ENCODE assay signal across 8 cellular contexts in the genomic region with DNA sequence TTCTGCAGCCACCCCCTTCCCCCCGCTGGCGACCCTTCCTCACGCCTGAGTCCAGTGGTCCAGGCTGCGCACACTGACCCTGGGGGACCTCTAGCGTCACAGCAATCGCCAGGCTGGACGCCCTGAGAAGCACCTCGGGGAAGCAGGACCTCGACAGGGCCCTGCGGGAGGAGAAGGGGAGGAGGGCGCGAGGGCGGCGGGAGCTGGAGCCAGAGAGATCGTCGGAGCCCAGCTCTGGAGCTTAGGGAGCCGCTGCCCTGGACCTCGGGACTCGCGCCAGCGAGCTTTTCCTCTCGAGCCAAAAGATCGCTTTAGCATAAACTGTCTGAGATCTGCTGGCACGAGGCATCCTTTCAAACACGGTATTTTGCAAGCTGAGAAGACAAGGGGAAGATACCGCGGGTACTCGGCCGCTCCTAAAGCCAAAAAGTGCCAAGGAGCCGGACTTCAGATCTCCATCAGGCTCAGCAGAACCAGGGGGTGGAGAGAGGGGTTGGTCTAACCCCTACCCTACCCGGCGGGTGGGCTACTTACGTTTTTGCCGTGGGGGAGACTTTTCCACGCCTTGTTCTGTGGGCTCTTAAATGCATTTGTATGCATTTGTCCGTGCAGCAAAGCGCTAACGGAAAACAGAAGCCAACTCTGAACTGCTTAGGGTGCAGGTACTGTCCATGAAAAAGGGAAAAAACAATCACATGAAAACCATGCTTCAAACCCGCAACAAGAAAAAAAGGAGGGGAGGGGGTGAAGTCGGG. TPM values are rescaled to one million over a fixed set of nuclear protein-coding genes. Genes with fewer than 3 reads are reported as not detected.
DNase-seq lines count a peak whose midpoint lies in the region; ATAC-seq and TF ChIP-seq lines count a peak whose summit lies in the region.

No MANE protein-coding gene starts in this region.

- H3K9me3 Mint-ChIP-seq in stimulated activated naive CD8-positive, alpha-beta T cell treated with anti-CD3 and anti-CD28 coated beads, Interleukin-15, Interleukin-2, amounts not matched to agents 100 ng/mL and 50 ng/mL, for 24 hours = no peaks in the 10 kb centered on the region

- peak overlapping the region; percentile 30 for H3K4me3 Mint-ChIP-seq in stimulated activated naive CD8-positive, alpha-beta T cell treated with anti-CD3 and anti-CD28 coated beads, Interleukin-15, Interleukin-2, amounts not matched to agents 100 ng/mL and 50 ng/mL, for 24 hours

- H3K27ac ChIP-seq in thoracic aorta = no peak overlapping the region

- TF ChIP-seq CTCF in kidney epithelial cell (IDR thresholded peaks at IDR 0.05; ENCODE audit: insufficient read depth, low read length, poor library complexity, severe bottlenecking) (no peak), thoracic aorta (IDR thresholded peaks at IDR 0.05) (no peak)

- H3K27me3 ChIP-seq in kidney epithelial cell (ENCODE audit: control insufficient read depth, insufficient read depth, low read length) = peaks cover 14% of the 10 kb centered on the region
- H3K27me3 ChIP-seq in thoracic aorta (replicated peaks; ENCODE audit: insufficient read depth) = no peaks in the 10 kb centered on the region

- no peaks in the 10 kb centered on the region for H3K36me3 Mint-ChIP-seq in stimulated activated naive CD8-positive, alpha-beta T cell treated with anti-CD3 and anti-CD28 coated beads, Interleukin-15, Interleukin-2, amounts not matched to agents 100 ng/mL and 50 ng/mL, for 24 hours (ENCODE audit: low read depth)

- no peaks in the 10 kb centered on the region for H3K9me3 ChIP-seq in thoracic aorta

- peak overlapping the region; percentile 26 for H3K4me3 ChIP-seq in kidney epithelial cell (ENCODE audit: low read depth, low read length)
- peak overlapping the region; percentile 79 for H3K4me3 ChIP-seq in thoracic aorta

- ATAC-seq in stimulated activated naive CD8-positive, alpha-beta T cell treated with anti-CD3 and anti-CD28 coated beads, Interleukin-15, Interleukin-2, amounts not matched to agents 100 U/mL and 50 U/mL, for 24 hours = no peak
- no peak for ATAC-seq in thoracic aorta (ENCODE audit: insufficient number of reproducible peaks, low FRiP score, low read depth)
- ATAC-seq in HG03196 (IDR thresholded peaks at IDR 0.05; ENCODE audit: unreplicated experiment) = no peak

- peaks cover 7 to 13% of the 10 kb centered on the region in 2 donors for H3K4me1 ChIP-seq in thoracic aorta (ENCODE audit: control insufficient read depth in 1 of 2, low read depth in 2 of 2)

- DNase-seq in stimulated activated naive CD8-positive, alpha-beta T cell treated with anti-CD3 and anti-CD28 coated beads, Interleukin-15, Interleukin-2, amounts not matched to agents 100 U/mL and 50 U/mL, for 24 hours = no peak
- DNase-seq in brain pericyte (ENCODE audit: low read depth, low spot score) (peak; percentile 22), kidney epithelial cell (ENCODE audit: low read depth) (no peak), thoracic aorta (ENCODE audit: low spot score) (no peak), NCI-H1436 treated with DMSO at 0.1 percent for 48 hours (lab: John Stamatoyannopoulos, UW) (no peak), H4 (ENCODE audit: low spot score) (no peak)

- H3K27me3 Mint-ChIP-seq in stimulated activated naive CD8-positive, alpha-beta T cell treated with anti-CD3 and anti-CD28 coated beads, Interleukin-15, Interleukin-2, amounts not matched to agents 100 ng/mL and 50 ng/mL, for 24 hours = peaks cover 50% of the 10 kb centered on the region

- H3K4me1 Mint-ChIP-seq in stimulated activated naive CD8-positive, alpha-beta T cell treated with anti-CD3 and anti-CD28 coated beads, Interleukin-15, Interleukin-2, amounts not matched to agents 100 ng/mL and 50 ng/mL, for 24 hours (ENCODE audit: low read depth) = peaks cover 11% of the 10 kb centered on the region

- H3K27ac Mint-ChIP-seq in stimulated activated naive CD8-positive, alpha-beta T cell treated with anti-CD3 and anti-CD28 coated beads, Interleukin-15, Interleukin-2, amounts not matched to agents 100 ng/mL and 50 ng/mL, for 24 hours = no peak overlapping the region

- H3K36me3 ChIP-seq in kidney epithelial cell (ENCODE audit: control insufficient read depth, insufficient read depth, low read length) = no peaks in the 10 kb centered on the region
- no peaks in the 10 kb centered on the region for H3K36me3 ChIP-seq in thoracic aorta

RNA-seq across cellular contexts. Expression of a gene that starts 0.6 kb away (rescaled TPM):
- total RNA-seq in kidney epithelial cell = 0.07 and 0.21 TPM in 2 replicates
- total RNA-seq in thoracic aorta = 1 to 10 TPM; 1.6 to 2.8 TPM
- total RNA-seq in H4 (2014; rRNA removed; shearing (Covaris generic)) = 0.78 and 0.91 TPM in 2 replicates
